Comparison of ENCODE assay signal across 9 cellular contexts in the genomic region with DNA sequence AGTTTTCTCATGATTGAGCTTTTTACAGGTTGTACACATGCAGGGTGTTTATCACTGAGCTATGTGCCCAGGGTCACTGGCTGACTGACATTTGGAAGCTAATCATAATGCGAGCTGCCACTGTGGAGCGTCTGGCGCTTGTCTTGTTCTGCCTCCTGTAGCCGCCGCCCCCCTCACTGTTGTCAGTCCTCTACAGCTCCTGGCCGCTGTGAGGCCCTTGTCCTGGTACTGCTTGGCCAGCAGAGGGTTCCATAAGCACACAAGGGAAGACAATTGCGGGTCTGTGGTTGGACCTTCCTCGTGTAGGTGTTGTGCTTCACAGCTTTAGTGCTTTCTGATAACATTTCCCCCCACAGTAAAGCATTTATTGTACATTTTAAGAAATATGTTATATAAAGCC.
A peak's percentile ranks its signal among the peaks of the same experiment; 100 is the strongest.
DNase-seq lines count a peak whose midpoint lies in the region; ATAC-seq and TF ChIP-seq lines count a peak whose summit lies in the region.
"Had no signal": no experiment of that assay in that cellular context is flagged by ENCODE, and none has a peak within 500 bp of the region (broad histone marks: within the 10 kb centered on the region; RNA-seq: fewer than 3 reads in every experiment).

No MANE protein-coding gene starts in this region.

- H3K9me3 Mint-ChIP-seq in MCF 10A (ENCODE audit: unreplicated experiment): no peaks in the 10 kb centered on the region

- TF ChIP-seq CTCF in mammary epithelial cell (conservative IDR thresholded peaks at IDR 0.05 in 1 of 2, IDR thresholded peaks at IDR 0.05 in 1 of 2; ENCODE audit: extremely low read depth in 1 of 2, insufficient read depth in 1 of 2, low read depth in 1 of 2, low read length in 2 of 2) (peak; percentile 42 to 44), MCF 10A (IDR thresholded peaks at IDR 0.05; ENCODE audit: unreplicated experiment) (no peak)

- in situ Hi-C loops in mammary epithelial cell (cut with MboI; ENCODE audit: low sequenced_read_pairs in 2 of 2): no loop called here

- peak; percentile 32 for DNase-seq in mammary epithelial cell
- DNase-seq in MCF 10A (ENCODE audit: unreplicated experiment): no peak
- DNase-seq in amniotic epithelial cell (ENCODE audit: low read depth): peak; percentile 62
- DNase-seq in hypothalamus (lab: John Stamatoyannopoulos, UW): peak in 39 of 51 donors; percentile 8 to 77 (median 42)
- DNase-seq in superior temporal gyrus (ENCODE audit: extremely low spot score): peak; percentile 82
- no peak for DNase-seq in NCI-H1105 treated with DMSO at 0.1 percent for 48 hours (lab: John Stamatoyannopoulos, UW)

- peaks cover 70% of the 10 kb centered on the region for H3K36me3 Mint-ChIP-seq in MCF 10A (ENCODE audit: insufficient read depth, unreplicated experiment)

- H3K4me3 ChIP-seq in mammary epithelial cell (replicated peaks in 1 of 3; ENCODE audit: insufficient read depth in 1 of 3, low read depth in 2 of 3, low read length in 3 of 3): no peak overlapping the region

- H3K4me1 ChIP-seq in mammary epithelial cell (ENCODE audit: insufficient read depth, low read length): no peaks in the 10 kb centered on the region

- CTCF ChIA-PET in mammary epithelial cell (lab: Charles Lee; ENCODE audit: low non-redundant PET) (interaction anchor here (0.7 kb wide), 2 partner anchors 47 to 418 kb away, joined by 3 read pairs; no protein-coding TSS in a partner anchor), MCF 10A (lab: Yijun Ruan, JAX) (interaction anchor here (0.6 to 1.2 kb wide), 3 partner anchors 9 to 637 kb away, joined by 3 to 4 read pairs (median 4); no protein-coding TSS in a partner anchor)

- POLR2A ChIA-PET in MCF 10A (lab: Yijun Ruan, JAX): no interaction called here

- whole genome bisulfite sequencing in mammary epithelial cell (ENCODE audit: low coverage, missing lambda C conversion rate): 19% methylated on average over 8 of the region's 8 CpGs

- no peaks in the 10 kb centered on the region for H3K27me3 Mint-ChIP-seq in MCF 10A (ENCODE audit: insufficient read depth, unreplicated experiment)

- H4K20me1 ChIP-seq in mammary epithelial cell (ENCODE audit: insufficient read depth, low read length): no peaks in the 10 kb centered on the region

- dilution Hi-C loops in mammary epithelial cell (cut with HindIII; ENCODE audit: low sequenced_read_pairs): no loop called here

- H3K4me3 Mint-ChIP-seq in MCF 10A (ENCODE audit: unreplicated experiment): no peak overlapping the region
- H3K4me3 Mint-ChIP-seq: T-helper 1 cell treated with Interleukin-12 subunit alpha and Interleukin-12 subunit beta and Interleukin-4 antibody, amounts not matched to agents 30 μg/mL and 1 μg/mL, for 36 hours had no signal

- no peak overlapping the region for H3K27ac Mint-ChIP-seq in MCF 10A (ENCODE audit: low read depth, unreplicated experiment)
- H3K27ac Mint-ChIP-seq: T-helper 1 cell treated with Interleukin-12 subunit alpha and Interleukin-12 subunit beta and Interleukin-4 antibody, amounts not matched to agents 30 μg/mL and 1 μg/mL, for 36 hours had no signal

- no peaks in the 10 kb centered on the region for H3K4me1 Mint-ChIP-seq in MCF 10A (ENCODE audit: insufficient read depth, unreplicated experiment)

- no peaks in the 10 kb centered on the region for H3K27me3 ChIP-seq in mammary epithelial cell (ENCODE audit: insufficient read depth, low read length)

- H3K9ac ChIP-seq in mammary epithelial cell (ENCODE audit: insufficient read depth, low read length): no peak overlapping the region

- no TSS peak for BruUV-seq in mammary epithelial cell (replicated peaks; lab: Mats Ljungman, UMichigan)
- BruUV-seq in MCF 10A (replicated peaks; lab: Mats Ljungman, UMichigan): no TSS peak

- no peaks in the 10 kb centered on the region for H3K79me2 ChIP-seq in mammary epithelial cell (ENCODE audit: insufficient read depth, low read length)

- intact Hi-C loops in mammary epithelial cell (cut with micrococcal nuclease) (loop anchor here (10.0 kb wide), 1 partner anchor 522 kb away; no protein-coding TSS in a partner anchor), MCF 10A (cut with micrococcal nuclease) (no loop called here)

- ATAC-seq in GM21447 (IDR thresholded peaks at IDR 0.05; ENCODE audit: unreplicated experiment) (no peak), HG03108 (IDR thresholded peaks at IDR 0.05; ENCODE audit: unreplicated experiment) (no peak)

- H3K9me3 ChIP-seq in mammary epithelial cell (replicated peaks; ENCODE audit: insufficient read depth, low read length): no peaks in the 10 kb centered on the region

- no peak overlapping the region for H3K4me2 ChIP-seq in mammary epithelial cell (ENCODE audit: insufficient read depth, low read depth, low read length)

- H3K36me3 ChIP-seq in mammary epithelial cell (ENCODE audit: insufficient read depth, low read length): peaks cover 20% of the 10 kb centered on the region

- H2AFZ ChIP-seq in mammary epithelial cell (ENCODE audit: low read depth, low read length): no peak overlapping the region

- no peak overlapping the region for H3K27ac ChIP-seq in mammary epithelial cell (ENCODE audit: insufficient read depth, low read depth, low read length)

Comparison
In these comparisons a context has a peak if more than half of its experiments do, and no peak if none do; other contexts are left out.
1. DNase-seq: peak in mammary epithelial cell (single experiment), amniotic epithelial cell (single experiment), hypothalamus (39 of 51) and superior temporal gyrus (single experiment); none in MCF 10A (single experiment) and NCI-H1105 treated with DMSO at 0.1 percent for 48 hours (single experiment).